ENCODE assay signal across 1 cellular context in the genomic region with DNA sequence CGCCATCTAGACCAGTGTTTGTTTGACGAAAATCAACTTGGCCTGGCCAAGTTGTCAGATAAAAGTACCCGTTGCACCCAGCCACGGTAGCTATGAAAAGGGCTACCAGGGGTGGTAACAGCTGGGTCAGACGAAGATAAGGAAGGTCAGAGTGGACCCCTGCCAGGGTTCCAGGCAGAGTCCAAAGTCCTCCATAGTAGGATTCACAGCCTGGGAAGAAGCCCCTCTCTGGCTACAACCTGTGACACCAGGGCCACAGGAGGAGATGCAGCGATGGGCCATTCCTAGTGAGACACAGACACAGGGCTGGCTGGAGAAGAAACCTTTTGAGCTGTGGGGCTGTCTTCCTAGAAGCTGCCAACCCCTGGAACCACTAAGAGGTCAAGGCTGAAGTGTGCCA.
TF ChIP-seq lines count a peak whose summit lies in the region.

No MANE protein-coding gene starts in this region.

TF ChIP-seq in H1, 55 proteins besides CTCF, POLR2A, EP300 and RAD21:
- no peak for TF ChIP-seq GTF2F1 (IDR thresholded peaks at IDR 0.05; ENCODE audit: borderline replicate concordance, low read depth, low read length)
- no peak for TF ChIP-seq JUN (IDR thresholded peaks at IDR 0.05; ENCODE audit: low read depth, low read length)
- TF ChIP-seq CREB1 (IDR thresholded peaks at IDR 0.05), result no peak
- TF ChIP-seq EZH2 (IDR thresholded peaks at IDR 0.05; ENCODE audit: low read depth, low read length, severe bottlenecking), result no peak
- TF ChIP-seq JUND (IDR thresholded peaks at IDR 0.05; ENCODE audit: low read length), result no peak
- TF ChIP-seq RNF2 (IDR thresholded peaks at IDR 0.05; ENCODE audit: borderline replicate concordance, low read depth, low read length, missing control alignments, poor library complexity, severe bottlenecking), result no peak
- no peak for TF ChIP-seq SP2 (IDR thresholded peaks at IDR 0.05; ENCODE audit: low read length)
- TF ChIP-seq MAFK (IDR thresholded peaks at IDR 0.05; ENCODE audit: low read depth, low read length), result no peak
- TF ChIP-seq HDAC2 (IDR thresholded peaks at IDR 0.05; ENCODE audit: borderline replicate concordance in 1 of 2, low read depth in 2 of 2, low read length in 2 of 2), result no peak
- TF ChIP-seq TAF7 (optimal IDR thresholded peaks at IDR 0.05; ENCODE audit: borderline replicate concordance, low read depth, low read length), result no peak
